Comparison of ENCODE assay signal across 9 cellular contexts in the genomic region with DNA sequence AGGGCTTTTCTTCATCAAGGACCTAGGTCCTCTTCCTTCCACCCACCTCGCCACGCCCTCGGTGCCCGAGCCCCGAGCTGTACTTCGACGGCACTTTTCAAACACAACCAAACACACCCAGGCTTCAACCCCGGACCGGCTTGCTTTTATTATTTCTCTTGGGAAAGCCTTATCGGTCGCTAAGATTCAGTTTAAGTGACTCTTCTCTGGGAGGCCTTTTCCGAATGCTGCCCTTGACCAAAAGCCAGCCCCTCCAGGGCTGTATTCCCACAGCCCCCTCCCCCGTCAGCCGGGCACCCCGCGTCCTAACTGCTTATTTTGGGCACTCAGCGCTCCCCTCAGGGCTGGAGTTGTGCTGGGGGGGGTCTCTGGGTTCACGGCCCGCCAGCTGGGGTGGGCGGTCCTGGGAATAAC. TPM values are rescaled to one million over a fixed set of nuclear protein-coding genes. Genes with fewer than 3 reads are reported as not detected.
DNase-seq lines count a peak whose midpoint lies in the region; ATAC-seq, FAIRE-seq and TF ChIP-seq lines count a peak whose summit lies in the region.
"Had no signal": no experiment of that assay in that cellular context is flagged by ENCODE, and none has a peak within 500 bp of the region (broad histone marks: within the 10 kb centered on the region; RNA-seq: fewer than 3 reads in every experiment).

No MANE protein-coding gene starts in this region.

- H3K4me1 Mint-ChIP-seq in natural killer cell treated with Interleukin-12 subunit alpha and Interleukin-12 subunit beta and Interleukin-15 and Interleukin-18, amount 100 ng/mL, for 72 hours (ENCODE audit: low read depth in 2 of 2): peaks cover 12 to 20% of the 10 kb centered on the region in 2 donors

- no peaks in the 10 kb centered on the region for H3K36me3 Mint-ChIP-seq in natural killer cell treated with Interleukin-12 subunit alpha and Interleukin-12 subunit beta and Interleukin-15 and Interleukin-18, amount 100 ng/mL, for 72 hours

- peak overlapping the region; percentile 78 for H3K4me3 Mint-ChIP-seq in natural killer cell treated with Interleukin-12 subunit alpha and Interleukin-12 subunit beta and Interleukin-15 and Interleukin-18, amount 100 ng/mL, for 72 hours

- peaks cover 8% of the 10 kb centered on the region for H3K4me1 ChIP-seq in OCI-LY1 (ENCODE audit: insufficient read depth, low read length, severe bottlenecking)
- H3K4me1 ChIP-seq in duodenal mucosa (ENCODE audit: control insufficient read depth in 1 of 2, insufficient read depth in 2 of 2, low read length in 2 of 2): peaks cover 0 to 3% of the 10 kb centered on the region in 2 donors

- H2AFZ ChIP-seq in OCI-LY1 (ENCODE audit: low read length): peak overlapping the region; percentile 82

- no peaks in the 10 kb centered on the region for H3K9me3 ChIP-seq in OCI-LY1 (ENCODE audit: low read length)
- H3K9me3 ChIP-seq in duodenal mucosa (ENCODE audit: control insufficient read depth in 1 of 2, low read length in 2 of 2): no peaks in the 10 kb centered on the region

- no peaks in the 10 kb centered on the region for H3K9me2 ChIP-seq in OCI-LY1 (ENCODE audit: low read depth, low read length)

- ATAC-seq in GM18867 (IDR thresholded peaks at IDR 0.05; ENCODE audit: unreplicated experiment) (peak; percentile 1), HG03432 (IDR thresholded peaks at IDR 0.05; ENCODE audit: unreplicated experiment) (no peak)
- ATAC-seq in natural killer cell treated with Interleukin-12 subunit alpha and Interleukin-12 subunit beta and Interleukin-15 and Interleukin-18, amount 100 ng/mL, for 72 hours: no peak

- TF ChIP-seq CTCF in OCI-LY1 (IDR thresholded peaks at IDR 0.05; ENCODE audit: low read length): no peak

- no peaks in the 10 kb centered on the region; the same call in 1 of the 2 replicates for H3K27me3 ChIP-seq in OCI-LY1 (ENCODE audit: insufficient read depth, low read length)
- peaks cover 24 to 45% of the 10 kb centered on the region in 2 donors for H3K27me3 ChIP-seq in duodenal mucosa (ENCODE audit: control insufficient read depth in 1 of 2, insufficient read depth in 2 of 2, low read length in 2 of 2)

- no peaks in the 10 kb centered on the region for H3F3A ChIP-seq in OCI-LY1 (ENCODE audit: insufficient read depth, low read length)

- H3K27me3 Mint-ChIP-seq in natural killer cell treated with Interleukin-12 subunit alpha and Interleukin-12 subunit beta and Interleukin-15 and Interleukin-18, amount 100 ng/mL, for 72 hours: peaks cover 26 to 33% of the 10 kb centered on the region in 2 donors

- H4K20me1 ChIP-seq in OCI-LY1 (ENCODE audit: insufficient read depth, low read length): no peaks in the 10 kb centered on the region

- peak overlapping the region in 1 of 2 donors; percentile 37 for H3K27ac Mint-ChIP-seq in natural killer cell treated with Interleukin-12 subunit alpha and Interleukin-12 subunit beta and Interleukin-15 and Interleukin-18, amount 100 ng/mL, for 72 hours

- H3K79me2 ChIP-seq in OCI-LY1 (ENCODE audit: insufficient read depth, low read length): no peaks in the 10 kb centered on the region

- H3K9me3 Mint-ChIP-seq in natural killer cell treated with Interleukin-12 subunit alpha and Interleukin-12 subunit beta and Interleukin-15 and Interleukin-18, amount 100 ng/mL, for 72 hours: no peaks in the 10 kb centered on the region

- H3K4me3 ChIP-seq in OCI-LY1 (ENCODE audit: low read depth, low read length, poor library complexity, severe bottlenecking) (peak overlapping the region; percentile 71), duodenal mucosa (ENCODE audit: low read depth in 1 of 2, low read length in 2 of 2) (peak overlapping the region; percentile 52 to 53)

- H3K9ac ChIP-seq in OCI-LY1 (ENCODE audit: low read length) (peak overlapping the region; percentile 69), duodenal mucosa (ENCODE audit: low read depth in 1 of 2, low read length in 2 of 2) (peak overlapping the region in 1 of 2 donors; percentile 14)

- no peak for TF ChIP-seq POLR2A in GM12892 (IDR thresholded peaks at IDR 0.05; ENCODE audit: low read depth, low read length)

- DNase-seq in natural killer cell treated with Interleukin-12 subunit alpha and Interleukin-12 subunit beta and Interleukin-15 and Interleukin-18, amount 100 ng/mL, for 72 hours (ENCODE audit: low spot score): no peak
- DNase-seq in GM12892 (ENCODE audit: insufficient read length): no peak
- no peak for DNase-seq in cerebellar nuclear complex (lab: John Stamatoyannopoulos, UW)
- DNase-seq in central memory CD4-positive, alpha-beta T cell: no peak

- no peak for FAIRE-seq in GM12892 (lab: Jason Lieb, UNC)
- FAIRE-seq: TTC549 had no signal

- H3K36me3 ChIP-seq in OCI-LY1 (ENCODE audit: insufficient read depth, low read length): no peaks in the 10 kb centered on the region
- no peaks in the 10 kb centered on the region for H3K36me3 ChIP-seq in duodenal mucosa (ENCODE audit: control insufficient read depth in 1 of 2, insufficient read depth in 2 of 2, low read length in 2 of 2)

- peak overlapping the region; percentile 81 for H3K4me2 ChIP-seq in OCI-LY1 (ENCODE audit: low read length)

- H3K27ac ChIP-seq in OCI-LY1 (ENCODE audit: low read depth, low read length, poor library complexity, severe bottlenecking) (no peak overlapping the region), duodenal mucosa (ENCODE audit: low read depth, low read length) (no peak overlapping the region)

RNA-seq across cellular contexts. Expression of a gene that starts 0.6 kb away (rescaled TPM):
- under 1 TPM in 1 of 2 donors, not detected in 1; 0.73 TPM for total RNA-seq in natural killer cell treated with Interleukin-12 subunit alpha and Interleukin-12 subunit beta and Interleukin-15 and Interleukin-18, amount 100 ng/mL, for 72 hours
- polyA plus RNA-seq in GM12892 (2012; ENCODE audit: missing spikeins): 0.28 TPM

RNA-seq across cellular contexts. Expression of a gene that starts 44.1 kb away (rescaled TPM):
- total RNA-seq in natural killer cell treated with Interleukin-12 subunit alpha and Interleukin-12 subunit beta and Interleukin-15 and Interleukin-18, amount 100 ng/mL, for 72 hours: 10 to 100 TPM; 61.3 to 73.8 TPM
- polyA plus RNA-seq in GM12892 (2012; ENCODE audit: missing spikeins): 150 TPM
